Comparison of ENCODE assay signal across 8 cellular contexts in genomic region chr12:39442895-39443703, GRCh38. TPM values are rescaled to one million over a fixed set of nuclear protein-coding genes. Genes with fewer than 3 reads are reported as not detected.
DNase-seq lines count a peak whose midpoint lies in the region; TF ChIP-seq lines count a peak whose summit lies in the region.

KIF21A (minus strand) TSS chr12:39443120; CDS start chr12:39442970, 150 bp downstream.

- intact Hi-C loops in testis (cut with DNase I; ENCODE audit: low total_unique reads), result no loop called here

- H3K4me1 ChIP-seq in H9 (ENCODE audit: insufficient read depth, low read length) (0 out of 2 replicates have a peak, but pooled peaks cover 5% of the 10 kb centered on the region), MM.1S (ENCODE audit: low read length) (peaks cover 12% of the 10 kb centered on the region; the same call in 1 of the 2 replicates), osteoblast (ENCODE audit: insufficient read depth, low read length) (peaks cover 14% of the 10 kb centered on the region), testis (peaks cover 6% of the 10 kb centered on the region)

- H3K36me3 Mint-ChIP-seq in H9 (ENCODE audit: insufficient read depth in 1 of 3, low read depth in 3 of 3), result no peaks in the 10 kb centered on the region
- H3K36me3 Mint-ChIP-seq in activated naive CD4-positive, alpha-beta T cell treated with anti-CD3 and anti-CD28 coated beads, Interleukin-2, amount 50 U/mL, for 24 hours, result no peaks in the 10 kb centered on the region

- H3K27ac Mint-ChIP-seq in H9, result peak within 1 kb of the TSS in 2 of 3 experiments; percentile 61 to 86; a peak in 5 of 7 replicates
- H3K27ac Mint-ChIP-seq in activated naive CD4-positive, alpha-beta T cell treated with anti-CD3 and anti-CD28 coated beads, Interleukin-2, amount 50 U/mL, for 24 hours, result peak within 1 kb of the TSS; percentile 98

- no peak within 1 kb of the TSS for H2AFZ ChIP-seq in H9 (ENCODE audit: low read length)
- H2AFZ ChIP-seq in MM.1S (ENCODE audit: low read length), result peak within 1 kb of the TSS; percentile 99
- peak within 1 kb of the TSS; percentile 97 for H2AFZ ChIP-seq in osteoblast (ENCODE audit: low read length)

- H3K27me3 Mint-ChIP-seq in H9 (ENCODE audit: low read depth), result peaks cover 9% of the 10 kb centered on the region
- H3K27me3 Mint-ChIP-seq in activated naive CD4-positive, alpha-beta T cell treated with anti-CD3 and anti-CD28 coated beads, Interleukin-2, amount 50 U/mL, for 24 hours, result no peaks in the 10 kb centered on the region

- no peaks in the 10 kb centered on the region for H3K9me3 ChIP-seq in H9 (ENCODE audit: control insufficient read depth, low read depth, low read length)
- no peaks in the 10 kb centered on the region for H3K9me3 ChIP-seq in MM.1S (replicated peaks; ENCODE audit: insufficient read depth, low read length)
- no peaks in the 10 kb centered on the region for H3K9me3 ChIP-seq in osteoblast (ENCODE audit: low read depth, low read length)
- H3K9me3 ChIP-seq in testis, result no peaks in the 10 kb centered on the region

- H4K8ac ChIP-seq in H9 (replicated peaks; ENCODE audit: insufficient read length, low read depth, low read length), result no peak within 1 kb of the TSS

- DNase-seq in GM04503 (ENCODE audit: low read depth), result peak; percentile 58
- peak; percentile 91 for DNase-seq in H9
- DNase-seq in MM.1S, result peak; percentile 95
- DNase-seq in SK-N-DZ (ENCODE audit: low spot score), result peak; percentile 97
- DNase-seq in glomerular visceral epithelial cell (ENCODE audit: extremely low spot score), result peak; percentile 96
- DNase-seq in osteoblast (ENCODE audit: insufficient read length, low spot score, missing footprints), result peak; percentile 98
- DNase-seq in testis, result peak; percentile 88

- H2BK5ac ChIP-seq in H9 (ENCODE audit: insufficient read length, low read length), result no peak within 1 kb of the TSS

- no peak within 1 kb of the TSS for H2BK12ac ChIP-seq in H9 (ENCODE audit: insufficient read length, low read depth, low read length)

- H3F3A ChIP-seq in MM.1S (ENCODE audit: insufficient read depth, low read length), result 0 out of 2 replicates have a peak, but pooled peaks cover 9% of the 10 kb centered on the region

- peak within 1 kb of the TSS; percentile 81 for H3K4me3 ChIP-seq in MM.1S (ENCODE audit: low read length)
- peak within 1 kb of the TSS; percentile 83 for H3K4me3 ChIP-seq in osteoblast (ENCODE audit: insufficient read depth, low read length)
- H3K4me3 ChIP-seq in testis, result peak within 1 kb of the TSS; percentile 70 to 72

- H2BK120ac ChIP-seq in H9 (ENCODE audit: low read depth, low read length, poor library complexity, severe bottlenecking), result no peak within 1 kb of the TSS

- WGBS in H9 (ENCODE audit: extremely low coverage, insufficient read length, low lambda C conversion rate), result no CpG with 5 or more reads among the region's 91 CpGs
- 0 to 1% methylated on average over 13 to 79 of the region's 91 CpGs for WGBS in testis, 2 donors

- H3K18ac ChIP-seq in H9 (ENCODE audit: insufficient read length, low read depth, low read length), result peak within 1 kb of the TSS; percentile 60

- TF ChIP-seq POLR2A in testis (IDR thresholded peaks at IDR 0.05), result no peak

- H3K4me2 ChIP-seq in H9 (ENCODE audit: insufficient read depth, insufficient read length, low read length) (peak within 1 kb of the TSS; percentile 75), MM.1S (ENCODE audit: low read depth, low read length) (peak within 1 kb of the TSS; percentile 76), osteoblast (ENCODE audit: insufficient read depth, low read length) (peak within 1 kb of the TSS; percentile 98)

- no peaks in the 10 kb centered on the region for H3K23me2 ChIP-seq in H9 (ENCODE audit: insufficient read length, low read depth, low read length, poor library complexity, severe bottlenecking)

- no peaks in the 10 kb centered on the region for H3K9me2 ChIP-seq in MM.1S (replicated peaks; ENCODE audit: insufficient read depth, low read length)

- no peak within 1 kb of the TSS for H2BK15ac ChIP-seq in H9 (ENCODE audit: low read depth, low read length)

- H3K4me3 Mint-ChIP-seq in H9, result peak within 1 kb of the TSS; percentile 90 to 91
- peak within 1 kb of the TSS; percentile 94 for H3K4me3 Mint-ChIP-seq in activated naive CD4-positive, alpha-beta T cell treated with anti-CD3 and anti-CD28 coated beads, Interleukin-2, amount 50 U/mL, for 24 hours

- no peaks in the 10 kb centered on the region for H4K20me1 ChIP-seq in H9 (ENCODE audit: control insufficient read depth, insufficient read depth, insufficient read length)
- H4K20me1 ChIP-seq in MM.1S (ENCODE audit: insufficient read depth, low read length), result no peaks in the 10 kb centered on the region; the same call in 1 of the 2 replicates
- H4K20me1 ChIP-seq in osteoblast (ENCODE audit: insufficient read depth, low read length), result no peaks in the 10 kb centered on the region

- no peak within 1 kb of the TSS for H3K23ac ChIP-seq in H9 (ENCODE audit: insufficient read length, low read depth, low read length)

- H3K56ac ChIP-seq in H9 (ENCODE audit: insufficient read length, low read depth, low read length), result no peak within 1 kb of the TSS

- H3K79me2 ChIP-seq in H9 (ENCODE audit: insufficient read depth, low read length) (no peaks in the 10 kb centered on the region), MM.1S (ENCODE audit: low read length) (peaks cover 43% of the 10 kb centered on the region), osteoblast (ENCODE audit: insufficient read depth, low read length) (peaks cover 3% of the 10 kb centered on the region)

- H3K14ac ChIP-seq in H9 (ENCODE audit: insufficient read depth, low read length), result peak within 1 kb of the TSS; percentile 52

- H3T11ph ChIP-seq in H9 (ENCODE audit: low read length), result no peak within 1 kb of the TSS

- H4K5ac ChIP-seq in H9 (ENCODE audit: insufficient read length, low read depth, low read length), result no peak within 1 kb of the TSS

- H4K91ac ChIP-seq in H9 (ENCODE audit: insufficient read length, low read depth, low read length), result no peak within 1 kb of the TSS

- H3K9me3 Mint-ChIP-seq in H9, result no peaks in the 10 kb centered on the region
- H3K9me3 Mint-ChIP-seq in activated naive CD4-positive, alpha-beta T cell treated with anti-CD3 and anti-CD28 coated beads, Interleukin-2, amount 50 U/mL, for 24 hours, result no peaks in the 10 kb centered on the region

- H3K4me1 Mint-ChIP-seq in H9, result peaks cover 26 to 39% of the 10 kb centered on the region in 2 experiments
- peaks cover 27% of the 10 kb centered on the region for H3K4me1 Mint-ChIP-seq in activated naive CD4-positive, alpha-beta T cell treated with anti-CD3 and anti-CD28 coated beads, Interleukin-2, amount 50 U/mL, for 24 hours

- no peak within 1 kb of the TSS for H3K4ac ChIP-seq in H9 (ENCODE audit: low read depth, low read length)

- H3K36me3 ChIP-seq in MM.1S (replicated peaks; ENCODE audit: insufficient read depth, low read length) (no peaks in the 10 kb centered on the region), osteoblast (ENCODE audit: insufficient read depth, low read length) (no peaks in the 10 kb centered on the region), testis (ENCODE audit: low read depth, missing control alignments) (no peaks in the 10 kb centered on the region)

- H3K79me1 ChIP-seq in H9 (ENCODE audit: insufficient read depth, low read depth, low read length, poor library complexity, severe bottlenecking), result no peaks in the 10 kb centered on the region

- H2BK20ac ChIP-seq in H9 (ENCODE audit: low read depth, low read length, poor library complexity, severe bottlenecking), result no peak within 1 kb of the TSS

- peak; percentile 69 for TF ChIP-seq CTCF in H9 (conservative IDR thresholded peaks at IDR 0.05)
- peak; percentile 43 for TF ChIP-seq CTCF in MM.1S (IDR thresholded peaks at IDR 0.05; ENCODE audit: low read length)
- peak; percentile 27 for TF ChIP-seq CTCF in osteoblast (IDR thresholded peaks at IDR 0.05; ENCODE audit: extremely low read depth, low read depth, low read length)
- peak in 2 of 3 experiments; percentile 36 to 41 for TF ChIP-seq CTCF in testis (IDR thresholded peaks at IDR 0.05)

- no peak within 1 kb of the TSS for H2AK5ac ChIP-seq in H9 (ENCODE audit: insufficient read length, low read length)

- H3K27ac ChIP-seq in H9 (ENCODE audit: insufficient read length, low read depth, low read length) (no peak within 1 kb of the TSS), MM.1S (ENCODE audit: low read length) (peak within 1 kb of the TSS; percentile 79), osteoblast (ENCODE audit: low read depth, low read length) (peak within 1 kb of the TSS; percentile 53), testis (peak within 1 kb of the TSS; percentile 78 to 86)

- H3K9ac ChIP-seq in H9 (ENCODE audit: extremely low read depth, insufficient read length, low read length) (peak within 1 kb of the TSS; percentile 34), MM.1S (ENCODE audit: low read length) (peak within 1 kb of the TSS; percentile 86)

- H3K27me3 ChIP-seq in H9 (ENCODE audit: insufficient read depth, low read length), result no peaks in the 10 kb centered on the region; the same call in 1 of the 2 replicates
- no peaks in the 10 kb centered on the region for H3K27me3 ChIP-seq in MM.1S (replicated peaks; ENCODE audit: insufficient read depth, low read length)
- no peaks in the 10 kb centered on the region for H3K27me3 ChIP-seq in osteoblast (ENCODE audit: insufficient read depth, low read length)
- H3K27me3 ChIP-seq in testis, result no peaks in the 10 kb centered on the region

RNA-seq across cellular contexts. Expression of gene KIF21A, which starts in this region (rescaled TPM):
- total RNA-seq in H9 (2021) (17.2 and 17.4 TPM in 2 replicates), osteoblast (4.3 and 4.7 TPM in 2 replicates), testis (10 to 100 TPM; 70.2 to 89.2 TPM)
- 239 and 265 TPM in 2 replicates for polyA plus RNA-seq in SK-N-DZ (2014; cell fraction: cytosol; rRNA removed)
- 304 and 383 TPM in 2 replicates for polyA plus RNA-seq in SK-N-DZ (2014; cell fraction: nucleus; rRNA removed)
- 13.3 TPM for polyA plus RNA-seq in testis (ENCODE audit: insufficient read depth, low read depth, low replicate concordance)
